Comparison of ENCODE assay signal across 31 cellular contexts in the genomic region with DNA sequence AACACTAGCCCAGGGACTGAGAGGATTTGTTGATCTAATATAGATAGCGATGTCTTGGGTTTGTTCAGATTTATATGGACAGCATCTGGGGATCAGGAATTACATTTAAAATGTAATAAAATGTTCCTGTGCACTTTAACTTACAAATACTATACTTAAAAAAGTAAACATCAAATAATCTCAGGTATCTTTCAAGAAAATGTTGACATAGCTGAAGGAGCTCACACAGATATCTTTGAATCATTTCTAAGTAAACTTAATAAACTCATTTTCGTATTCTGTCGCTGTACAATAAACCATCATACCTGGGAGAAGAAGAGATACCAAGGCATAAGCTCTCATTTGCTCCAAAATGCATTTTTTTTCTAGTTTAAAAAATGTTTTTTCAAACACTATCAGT.
"Had no signal": no experiment of that assay in that cellular context is flagged by ENCODE, and none has a peak within 500 bp of the region (broad histone marks: within the 10 kb centered on the region; RNA-seq: fewer than 3 reads in every experiment).

No MANE protein-coding gene starts in this region.

- H3K4me3 ChIP-seq: adrenal gland, ascending aorta, body of pancreas, breast epithelium, cardiac muscle cell had no signal

- ATAC-seq: activated naive CD4-positive, alpha-beta T cell treated with anti-CD3 and anti-CD28 coated beads, Interleukin-2, amount 50 U/mL, for 72 hours; activated naive CD8-positive, alpha-beta T cell treated with anti-CD3 and anti-CD28 coated beads, Interleukin-2, amount 50 U/mL, for 24 hours; activated T-cell treated with anti-CD3 and anti-CD28 coated beads, Interleukin-2, amount 50 U/mL, for 4 hours; activated T-cell treated with anti-CD3 and anti-CD28 coated beads, Interleukin-2, amount 50 U/mL, for 72 hours; activated T-helper 17 cell treated with anti-CD3 and anti-CD28 coated beads, Interleukin-2, amount 50 U/mL, for 72 hours; body of pancreas had no signal

- DNase-seq: activated effector memory CD4-positive, alpha-beta T cell treated with anti-CD3 and anti-CD28 coated beads, Interleukin-2, amount 50 U/mL, for 16 hours; activated effector memory CD4-positive, alpha-beta T cell treated with Interleukin-2 at 50 U/mL for 16 hours; activated gamma-delta T cell; activated gamma-delta T cell treated with Interleukin-2 at 50 U/mL for 16 hours; activated naive CD4-positive, alpha-beta T cell; activated naive CD4-positive, alpha-beta T cell treated with anti-CD3 and anti-CD28 coated beads for 36 hours; activated naive CD4-positive, alpha-beta T cell treated with anti-CD3 and anti-CD28 coated beads, Interleukin-2, amount 10 ng/mL, durations not matched to agents 7 days and 5 days; activated naive CD4-positive, alpha-beta T cell treated with anti-CD3 and anti-CD28 coated beads, Interleukin-2, amount 50 U/mL, for 16 hours; activated naive CD4-positive, alpha-beta T cell treated with Interleukin-2 at 50 U/mL for 16 hours; activated naive CD8-positive, alpha-beta T cell treated with anti-CD3 and anti-CD28 coated beads for 36 hours; activated naive CD8-positive, alpha-beta T cell treated with anti-CD3 and anti-CD28 coated beads, Interleukin-2, amount 10 ng/mL, durations not matched to agents 7 days and 5 days; activated naive CD8-positive, alpha-beta T cell treated with anti-CD3 and anti-CD28 coated beads, Interleukin-2, amount 50 U/mL, for 24 hours; activated T-cell treated with anti-CD3 and anti-CD28 coated beads, Interleukin-2, amount 50 U/mL, for 24 hours; activated T-cell treated with anti-CD3 and anti-CD28 coated beads, Interleukin-2, amount 50 U/mL, for 4 hours; activated T-cell treated with anti-CD3 and anti-CD28 coated beads, Interleukin-2, amount 50 U/mL, for 48 hours; activated T-cell treated with anti-CD3 and anti-CD28 coated beads, Interleukin-2, amount 50 U/mL, for 72 hours; adrenal gland; amniotic stem cell; amygdala; anterior cingulate cortex; aorta; body of pancreas; brain microvascular endothelial cell; caudate nucleus; central memory CD4-positive, alpha-beta T cell; cerebellar nuclear complex had no signal

- H3K36me3 ChIP-seq: adrenal gland, ascending aorta, brain microvascular endothelial cell, breast epithelium, cardiac muscle cell had no signal

- H3K27ac ChIP-seq: adrenal gland, ascending aorta, body of pancreas, brain microvascular endothelial cell, breast epithelium, cardiac muscle cell had no signal

- H3K27me3 ChIP-seq: adrenal gland, ascending aorta, body of pancreas, brain microvascular endothelial cell, breast epithelium, cardiac muscle cell had no signal

- H3K4me1 ChIP-seq: adrenal gland, ascending aorta, body of pancreas, breast epithelium had no signal

- H3K9me3 ChIP-seq: adrenal gland, ascending aorta, body of pancreas, breast epithelium had no signal
